ENCODE assay signal across 1 cellular context in genomic region chr15:49169880-49170597, GRCh38.
A peak's percentile ranks its signal among the peaks of the same experiment; 100 is the strongest.
TF ChIP-seq lines count a peak whose summit lies in the region.

GALK2 (plus strand) TSS chr15:49170247; CDS start chr15:49170323, 76 bp downstream.

TF ChIP-seq in HepG2, 621 proteins besides CTCF, POLR2A, EP300 and RAD21 (continued from another document and continues in another):
- TF ChIP-seq ZNF567 (CRISPR knock-in tag; IDR thresholded peaks at IDR 0.05; ENCODE audit: borderline replicate concordance) (no peak; the same call in 1 of the 2 replicates), KMT2B (CRISPR knock-in tag; IDR thresholded peaks at IDR 0.05) (peak; percentile 84; the same call in 1 of the 2 replicates), SMARCE1 (IDR thresholded peaks at IDR 0.05; ENCODE audit: borderline replicate concordance) (no peak), SIX1 (CRISPR knock-in tag; IDR thresholded peaks at IDR 0.05; ENCODE audit: borderline replicate concordance) (no peak), ZNF563 (CRISPR knock-in tag; IDR thresholded peaks at IDR 0.05) (peak; percentile 100), ZNF431 (CRISPR knock-in tag; IDR thresholded peaks at IDR 0.05; ENCODE audit: borderline replicate concordance, low read depth) (no peak), AHR (CRISPR knock-in tag; IDR thresholded peaks at IDR 0.05) (0 out of 2 replicates have a peak, but pooled peaks have one; percentile 65), TMF1 (CRISPR knock-in tag; IDR thresholded peaks at IDR 0.05; ENCODE audit: low read depth) (no peak), ZNF3 (CRISPR knock-in tag; IDR thresholded peaks at IDR 0.05) (no peak), ONECUT2 (CRISPR knock-in tag; IDR thresholded peaks at IDR 0.05) (no peak), PRDM4 (CRISPR knock-in tag; IDR thresholded peaks at IDR 0.05; ENCODE audit: borderline replicate concordance) (no peak), THAP11 (CRISPR knock-in tag; IDR thresholded peaks at IDR 0.05) (peak; percentile 40), ZNF883 (CRISPR knock-in tag; IDR thresholded peaks at IDR 0.05; ENCODE audit: not compliant biosample characterization) (no peak), FOXC1 (CRISPR knock-in tag; IDR thresholded peaks at IDR 0.05; ENCODE audit: borderline replicate concordance) (peak; percentile 76; the same call in 1 of the 2 replicates), ZNF24 (IDR thresholded peaks at IDR 0.05) (no peak), ZNF276 (CRISPR knock-in tag; IDR thresholded peaks at IDR 0.05; ENCODE audit: low read depth) (0 out of 2 replicates have a peak, but pooled peaks have one; percentile 58), ARNT2 (CRISPR knock-in tag; IDR thresholded peaks at IDR 0.05; ENCODE audit: low read depth) (peak; percentile 82), CC2D1A (CRISPR knock-in tag; IDR thresholded peaks at IDR 0.05) (0 out of 2 replicates have a peak, but pooled peaks have one; percentile 69), HOMEZ (CRISPR knock-in tag; IDR thresholded peaks at IDR 0.05; ENCODE audit: low read depth) (no peak; the same call in 1 of the 2 replicates), ZNF770 (CRISPR knock-in tag; IDR thresholded peaks at IDR 0.05) (peak; percentile 73), ZNF10 (CRISPR knock-in tag; IDR thresholded peaks at IDR 0.05; ENCODE audit: borderline replicate concordance, low read depth) (no peak), SKI (IDR thresholded peaks at IDR 0.05; ENCODE audit: partially characterized antibody) (no peak), RBM39 (IDR thresholded peaks at IDR 0.05; ENCODE audit: low read depth, low read length, poor library complexity, severe bottlenecking) (no peak), FOXK1 (CRISPR knock-in tag; IDR thresholded peaks at IDR 0.05; ENCODE audit: borderline replicate concordance, low read depth) (peak; percentile 53; the same call in 1 of the 2 replicates), KDM1A (CRISPR knock-in tag; IDR thresholded peaks at IDR 0.05) (no peak), SPEN (CRISPR knock-in tag; IDR thresholded peaks at IDR 0.05; ENCODE audit: low read depth) (no peak), NCOA5 (CRISPR knock-in tag; IDR thresholded peaks at IDR 0.05) (no peak), SP5 (CRISPR knock-in tag; IDR thresholded peaks at IDR 0.05; ENCODE audit: borderline replicate concordance, low read depth) (peak; percentile 52; the same call in 1 of the 2 replicates), MTERF4 (CRISPR knock-in tag; IDR thresholded peaks at IDR 0.05) (no peak), ZNF816 (CRISPR knock-in tag; IDR thresholded peaks at IDR 0.05; ENCODE audit: borderline replicate concordance) (no peak), FOXJ3 (CRISPR knock-in tag; IDR thresholded peaks at IDR 0.05; ENCODE audit: borderline replicate concordance) (no peak), NR2F6 (IDR thresholded peaks at IDR 0.05) (no peak), NR2F6 (CRISPR knock-in tag; IDR thresholded peaks at IDR 0.05) (no peak; the same call in 1 of the 2 replicates), ZSCAN12 (CRISPR knock-in tag; IDR thresholded peaks at IDR 0.05) (no peak), HDAC1 (CRISPR knock-in tag; IDR thresholded peaks at IDR 0.05) (0 out of 2 replicates have a peak, but pooled peaks have one; percentile 17), ESRRA (CRISPR knock-in tag; IDR thresholded peaks at IDR 0.05; ENCODE audit: low read depth) (no peak), ZNF766 (CRISPR knock-in tag; IDR thresholded peaks at IDR 0.05; ENCODE audit: borderline replicate concordance) (peak; percentile 63; the same call in 1 of the 2 replicates), NCOR1 (IDR thresholded peaks at IDR 0.05; ENCODE audit: borderline replicate concordance, low read length) (no peak), SMYD3 (CRISPR knock-in tag; IDR thresholded peaks at IDR 0.05) (no peak), MAF1 (CRISPR knock-in tag; IDR thresholded peaks at IDR 0.05; ENCODE audit: borderline replicate concordance) (no peak), ZSCAN20 (CRISPR knock-in tag; IDR thresholded peaks at IDR 0.05; ENCODE audit: borderline replicate concordance) (no peak), ZNF503 (CRISPR knock-in tag; IDR thresholded peaks at IDR 0.05) (no peak), ZNF747 (CRISPR knock-in tag; IDR thresholded peaks at IDR 0.05; ENCODE audit: borderline replicate concordance) (no peak), NPAS2 (CRISPR knock-in tag; IDR thresholded peaks at IDR 0.05; ENCODE audit: borderline replicate concordance) (no peak), ZNF75D (CRISPR knock-in tag; IDR thresholded peaks at IDR 0.05; ENCODE audit: borderline replicate concordance) (no peak), ZNF441 (CRISPR knock-in tag; IDR thresholded peaks at IDR 0.05; ENCODE audit: borderline replicate concordance) (peak; percentile 78; the same call in 1 of the 2 replicates), ZNF496 (CRISPR knock-in tag; IDR thresholded peaks at IDR 0.05; ENCODE audit: insufficient replicate concordance) (no peak), STAT5B (CRISPR knock-in tag; IDR thresholded peaks at IDR 0.05) (no peak), NFYB (CRISPR knock-in tag; IDR thresholded peaks at IDR 0.05) (peak; percentile 61), ZNF7 (CRISPR knock-in tag; IDR thresholded peaks at IDR 0.05) (no peak), ZNF616 (CRISPR knock-in tag; IDR thresholded peaks at IDR 0.05; ENCODE audit: low read depth) (0 out of 2 replicates have a peak, but pooled peaks have one; percentile 74), RCOR2 (CRISPR knock-in tag; IDR thresholded peaks at IDR 0.05) (0 out of 2 replicates have a peak, but pooled peaks have one; percentile 51), PAX8 (CRISPR knock-in tag; IDR thresholded peaks at IDR 0.05; ENCODE audit: borderline replicate concordance) (no peak), HOXA7 (CRISPR knock-in tag; IDR thresholded peaks at IDR 0.05) (no peak), ZNF703 (CRISPR knock-in tag; IDR thresholded peaks at IDR 0.05; ENCODE audit: borderline replicate concordance) (no peak)
